Comparison of ENCODE assay signal across 23 cellular contexts in the genomic region with DNA sequence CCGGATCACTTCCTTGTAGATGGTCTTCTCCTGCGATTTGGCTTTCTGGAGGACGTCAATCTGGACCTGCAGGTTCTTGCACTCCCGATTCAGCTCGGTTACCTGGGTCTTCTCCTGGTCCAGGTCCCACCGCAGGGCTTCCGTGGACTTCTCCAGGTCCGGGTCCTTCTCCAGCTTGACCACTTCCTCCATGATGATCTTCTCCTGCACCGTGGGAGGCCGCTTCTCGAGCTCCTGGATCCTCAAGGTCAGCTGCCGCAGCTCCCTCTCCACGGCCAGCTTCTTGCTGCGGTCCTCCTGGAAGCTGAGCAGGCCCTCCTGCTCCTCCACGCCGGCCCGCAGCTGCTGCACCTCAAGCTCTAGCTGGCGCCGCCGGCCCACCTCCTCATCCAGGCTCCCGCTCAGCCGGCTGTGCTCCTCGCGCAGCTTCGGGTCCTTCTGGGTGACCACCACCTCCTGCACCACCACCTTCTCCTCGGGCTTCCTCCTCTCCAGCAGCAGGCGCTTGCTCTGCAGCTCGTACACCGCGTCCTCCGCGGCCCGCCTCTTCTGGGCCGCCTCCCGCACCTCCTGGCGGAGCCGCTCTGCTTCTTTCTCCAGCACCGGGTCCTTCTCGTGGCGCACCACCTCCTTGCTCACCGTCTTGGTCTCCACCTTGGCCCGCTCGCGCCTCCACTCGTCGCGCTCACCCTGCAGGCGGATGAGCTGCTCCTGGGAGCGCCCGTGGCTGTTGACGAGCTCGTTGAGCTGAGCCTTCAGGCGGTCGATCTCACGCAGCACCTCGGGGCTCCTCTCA. TPM values are rescaled to one million over a fixed set of nuclear protein-coding genes. Genes with fewer than 3 reads are reported as not detected.
A peak's percentile ranks its signal among the peaks of the same experiment; 100 is the strongest.
DNase-seq lines count a peak whose midpoint lies in the region; ATAC-seq, FAIRE-seq and TF ChIP-seq lines count a peak whose summit lies in the region.
"Had no signal": no experiment of that assay in that cellular context is flagged by ENCODE, and none has a peak within 500 bp of the region (broad histone marks: within the 10 kb centered on the region; RNA-seq: fewer than 3 reads in every experiment).

No MANE protein-coding gene starts in this region.

- 96% methylated on average over 56 of the region's 56 CpGs for WGBS in HepG2 (ENCODE audit: low lambda C conversion rate)
- WGBS in right lobe of liver (ENCODE audit: insufficient coverage, low coverage, low lambda C conversion rate, missing lambda C conversion rate) = 91% methylated on average over 39 of the region's 56 CpGs
- WGBS in gastroesophageal sphincter (ENCODE audit: low coverage in 1 of 2), 2 donors = 93 to 95% methylated on average over 30 to 38 of the region's 56 CpGs

- H3K4me2 ChIP-seq in HepG2 (ENCODE audit: low read depth, low read length) = no peak overlapping the region

- H3K4me3 ChIP-seq in HepG2 (replicated peaks in 1 of 3; ENCODE audit: insufficient read depth in 1 of 3, low read depth in 2 of 3, low read length in 3 of 3) (no peak overlapping the region), right lobe of liver (no peak overlapping the region), lower lobe of right lung (no peak overlapping the region), gastroesophageal sphincter (no peak overlapping the region)
- H3K4me3 ChIP-seq: GM23248, HAP-1, SJSA1 had no signal

- H3K36me3 ChIP-seq in HepG2 (replicated peaks in 1 of 2; ENCODE audit: control insufficient read depth in 1 of 2, insufficient read depth in 2 of 2, low read length in 2 of 2) (peaks cover 0 to 6% of the 10 kb centered on the region in 2 experiments; a peak in 2 of 5 replicates), right lobe of liver (no peaks in the 10 kb centered on the region), lower lobe of right lung (peaks cover 43% of the 10 kb centered on the region), gastroesophageal sphincter (peaks cover 0 to 3% of the 10 kb centered on the region in 2 donors)
- H3K36me3 ChIP-seq: HAP-1 had no signal

- intact Hi-C loops in HepG2 (cut with micrococcal nuclease; ENCODE audit: unreplicated experiment) = no loop called here
- intact Hi-C loops in right lobe of liver (cut with DNase I) = loop anchor here (5.0 kb wide), 1 partner anchor 102 kb away; no protein-coding TSS in a partner anchor
- intact Hi-C loops in lower lobe of right lung (cut with DNase I) = loop anchor here (10.0 kb wide), 1 partner anchor 104 kb away; the partner anchor contains the start of gene MRPL38

- POLR2A ChIA-PET in HepG2 (lab: Yijun Ruan, JAX) = interaction anchor here (1.4 to 1.5 kb wide), 2 partner anchors 23 to 104 kb away, joined by 4 read pairs; partner anchors contain the start of gene MRPL38

- H3K9me3 ChIP-seq in HepG2 (ENCODE audit: low read length) (no peaks in the 10 kb centered on the region), right lobe of liver (no peaks in the 10 kb centered on the region), lower lobe of right lung (no peaks in the 10 kb centered on the region), gastroesophageal sphincter (no peaks in the 10 kb centered on the region)
- H3K9me3 ChIP-seq: HAP-1, SJSA1 had no signal

- no TSS peak for BruUV-seq in HepG2 (replicated peaks; lab: Mats Ljungman, UMichigan)

- H3K79me2 ChIP-seq in HepG2 (ENCODE audit: insufficient read depth, low read length) = no peaks in the 10 kb centered on the region

- DNase-seq in HepG2 (ENCODE audit: low spot score) = no peak
- no peak for DNase-seq in right lobe of liver
- peak; percentile 41 for DNase-seq in lower lobe of right lung
- DNase-seq: GM23248, IMR-90, MV-4-11, NCI-H1105 treated with DMSO at 0.1 percent for 48 hours, NCI-H2029 treated with DMSO at 0.1 percent for 48 hours, NCI-H226, NCI-H510A treated with DMSO at 0.1 percent for 48 hours, NCI-H748 treated with DMSO at 0.1 percent for 48 hours had no signal

- CTCF ChIA-PET in HepG2 (lab: Yijun Ruan, JAX; ENCODE audit: low intra/inter-chr PET ratio, low total read pairs) = no interaction called here

- no peak for TF ChIP-seq CTCF in HepG2 (CRISPR knock-in tag; IDR thresholded peaks at IDR 0.05)
- TF ChIP-seq CTCF in right lobe of liver (IDR thresholded peaks at IDR 0.05) = no peak
- TF ChIP-seq CTCF in lower lobe of right lung (IDR thresholded peaks at IDR 0.05) = no peak
- no peak for TF ChIP-seq CTCF in gastroesophageal sphincter (IDR thresholded peaks at IDR 0.05)

- in situ Hi-C loops in HepG2 (cut with HindIII; ENCODE audit: extremely low pct_ligation_motif_present, low pct_unique_long_range_greater_than_20kb) = loop anchor here (5.0 kb wide), 2 partner anchors 52 to 102 kb away; no protein-coding TSS in a partner anchor

- no peaks in the 10 kb centered on the region for H4K20me1 ChIP-seq in HepG2 (ENCODE audit: insufficient read depth, low read length)

- no peak for FAIRE-seq in HepG2 (lab: Jason Lieb, UNC)
- FAIRE-seq: G401.6, GM12892, HTR-8/SVneo had no signal

- H3K9ac ChIP-seq in HepG2 (ENCODE audit: insufficient read depth, low read depth, low read length) = no peak overlapping the region
- H3K9ac ChIP-seq: GM23248 had no signal

- no peak for TF ChIP-seq RAD21 in HepG2 (CRISPR knock-in tag; IDR thresholded peaks at IDR 0.05)

- no peak overlapping the region for H3K27ac ChIP-seq in HepG2 (ENCODE audit: extremely low read length, insufficient read depth, low read length)
- H3K27ac ChIP-seq in right lobe of liver = no peak overlapping the region
- no peak overlapping the region for H3K27ac ChIP-seq in lower lobe of right lung
- no peak overlapping the region for H3K27ac ChIP-seq in gastroesophageal sphincter
- H3K27ac ChIP-seq: GM23248, SJSA1 had no signal

- ATAC-seq in HepG2 (no peak), right lobe of liver (no peak), lower lobe of right lung (no peak), HG02884 (IDR thresholded peaks at IDR 0.05; ENCODE audit: unreplicated experiment) (no peak), gastroesophageal sphincter (no peak), HG03025 (IDR thresholded peaks at IDR 0.05; ENCODE audit: low FRiP score, unreplicated experiment) (no peak)
- ATAC-seq: Panc1 had no signal

- H3K4me1 ChIP-seq in HepG2 (ENCODE audit: insufficient read depth, low read length) (peaks cover 24% of the 10 kb centered on the region), right lobe of liver (peaks cover 0 to 11% (median 5%) of the 10 kb centered on the region in 4 donors), lower lobe of right lung (peaks cover 21% of the 10 kb centered on the region), gastroesophageal sphincter (peaks cover 0 to 10% (median 0%) of the 10 kb centered on the region in 3 donors)
- H3K4me1 ChIP-seq: HAP-1 had no signal

- TF ChIP-seq POLR2A in HepG2 (IDR thresholded peaks at IDR 0.05; ENCODE audit: insufficient read depth in 1 of 2, low read depth in 2 of 2, low read length in 2 of 2) (no peak), right lobe of liver (IDR thresholded peaks at IDR 0.05) (no peak), gastroesophageal sphincter (IDR thresholded peaks at IDR 0.05) (no peak)

- no peak for TF ChIP-seq EP300 in HepG2 (IDR thresholded peaks at IDR 0.05; ENCODE audit: low read depth in 2 of 2, low read length in 2 of 2)
- TF ChIP-seq EP300 in HepG2 (CRISPR knock-in tag; IDR thresholded peaks at IDR 0.05; ENCODE audit: borderline replicate concordance) = no peak
- TF ChIP-seq EP300 in gastroesophageal sphincter (IDR thresholded peaks at IDR 0.05) = no peak

- no peak overlapping the region for H2AFZ ChIP-seq in HepG2 (ENCODE audit: low read length)
- H2AFZ ChIP-seq: GM23248 had no signal

- H3K27me3 ChIP-seq in HepG2 (ENCODE audit: control insufficient read depth in 1 of 2, insufficient read depth in 2 of 2, low read length in 2 of 2) = no peaks in the 10 kb centered on the region
- H3K27me3 ChIP-seq in right lobe of liver = no peaks in the 10 kb centered on the region
- no peaks in the 10 kb centered on the region for H3K27me3 ChIP-seq in lower lobe of right lung (ENCODE audit: low read depth)
- H3K27me3 ChIP-seq in gastroesophageal sphincter = no peaks in the 10 kb centered on the region
- H3K27me3 ChIP-seq: SJSA1 had no signal

RNA-seq across cellular contexts. Expression of gene CDK3, which starts 8.2 kb away (rescaled TPM):
- 2.0 and 5.8 TPM in 2 replicates for total RNA-seq in HepG2 (2016; rRNA removed; fragmentation: Illumina TruSeq; extraction: Trizol)
- total RNA-seq in HepG2 (2016; cell fraction: cytosol; rRNA removed; fragmentation: Illumina TruSeq; extraction: Trizol; ENCODE audit: low read depth) = 1.8 and 2.5 TPM in 2 replicates
- 1.6 and 5.0 TPM in 2 replicates for total RNA-seq in HepG2 (2016; cell fraction: insoluble cytoplasmic fraction; rRNA removed; fragmentation: Illumina TruSeq; extraction: Trizol)
- total RNA-seq in HepG2 (2016; cell fraction: membrane; rRNA removed; fragmentation: Illumina TruSeq; extraction: Trizol) = 2.3 TPM in 2 replicates
- total RNA-seq in HepG2 (2016; cell fraction: nucleus; rRNA removed; fragmentation: Illumina TruSeq; extraction: Trizol) = 7.8 and 9.0 TPM in 2 replicates
- polyA plus RNA-seq in HepG2 (2011; rRNA removed) = 11.4 and 18.0 TPM in 2 replicates
- 5.4 and 6.1 TPM in 2 replicates for polyA plus RNA-seq in HepG2 (2011; cell fraction: cytosol; rRNA removed)
- polyA plus RNA-seq in HepG2 (2011; cell fraction: nucleus; rRNA removed) = 90.2 and 107 TPM in 2 replicates
- 10.2 and 11.2 TPM in 2 replicates for polyA plus RNA-seq in HepG2 (2012)
- 0.93 and 1.5 TPM in 2 replicates for polyA plus RNA-seq in HepG2 (2016; cell fraction: cytosol; fragmentation: Illumina TruSeq; extraction: Trizol; ENCODE audit: low read depth)
- polyA plus RNA-seq in HepG2 (2016; cell fraction: insoluble cytoplasmic fraction; fragmentation: Illumina TruSeq; extraction: Trizol; ENCODE audit: low read depth) = 1.1 and 1.4 TPM in 2 replicates
- 1.8 and 2.0 TPM in 2 replicates for polyA plus RNA-seq in HepG2 (2016; cell fraction: membrane; fragmentation: Illumina TruSeq; extraction: Trizol; ENCODE audit: low read depth)
- polyA plus RNA-seq in HepG2 (2016; cell fraction: nucleus; fragmentation: Illumina TruSeq; extraction: Trizol; ENCODE audit: insufficient read depth, low read depth) = 29.8 and 32.4 TPM in 2 replicates
- polyA minus RNA-seq in HepG2 (2011; rRNA and poly(A)+ RNA removed; ENCODE audit: low replicate concordance) = 0.84 and 2.9 TPM in 2 replicates
- polyA minus RNA-seq in HepG2 (2011; cell fraction: cytosol; rRNA and poly(A)+ RNA removed) = 0.62 and 1.3 TPM in 2 replicates
- 4.0 and 7.6 TPM in 2 replicates for polyA minus RNA-seq in HepG2 (2011; cell fraction: nucleus; rRNA and poly(A)+ RNA removed)
- 10 to 100 TPM in 1 of 6 experiments, 1 to 10 TPM in 5; 2.2 to 11.0 (median 3.1) TPM for total RNA-seq in right lobe of liver
- 8.4 TPM for total RNA-seq in lower lobe of right lung
- total RNA-seq in gastroesophageal sphincter = 1 to 10 TPM in 3 of 4 donors, not detected in 1; 1.2 to 5.6 (median 2.3) TPM
- polyA plus RNA-seq: CD14-positive monocyte had no signal

RNA-seq across cellular contexts. Expression of gene EVPL, which starts 18.3 kb away (rescaled TPM):
- total RNA-seq in HepG2 (2016; rRNA removed; fragmentation: Illumina TruSeq; extraction: Trizol) = 3.6 and 8.2 TPM in 2 replicates
- 1.1 and 1.8 TPM in 2 replicates for total RNA-seq in HepG2 (2016; cell fraction: cytosol; rRNA removed; fragmentation: Illumina TruSeq; extraction: Trizol; ENCODE audit: low read depth)
- total RNA-seq in HepG2 (2016; cell fraction: insoluble cytoplasmic fraction; rRNA removed; fragmentation: Illumina TruSeq; extraction: Trizol) = 2.4 and 9.2 TPM in 2 replicates
- 1.1 and 1.4 TPM in 2 replicates for total RNA-seq in HepG2 (2016; cell fraction: membrane; rRNA removed; fragmentation: Illumina TruSeq; extraction: Trizol)
- 8.8 and 9.0 TPM in 2 replicates for total RNA-seq in HepG2 (2016; cell fraction: nucleus; rRNA removed; fragmentation: Illumina TruSeq; extraction: Trizol)
- polyA plus RNA-seq in HepG2 (2011; rRNA removed) = 2.1 and 4.3 TPM in 2 replicates
- 0.99 and 1.4 TPM in 2 replicates for polyA plus RNA-seq in HepG2 (2011; cell fraction: cytosol; rRNA removed)
- 26.0 and 30.5 TPM in 2 replicates for polyA plus RNA-seq in HepG2 (2011; cell fraction: nucleus; rRNA removed)
- polyA plus RNA-seq in HepG2 (2012) = 3.9 and 4.6 TPM in 2 replicates
- 0.88 and 1.3 TPM in 2 replicates for polyA plus RNA-seq in HepG2 (2016; cell fraction: cytosol; fragmentation: Illumina TruSeq; extraction: Trizol; ENCODE audit: low read depth)
- polyA plus RNA-seq in HepG2 (2016; cell fraction: insoluble cytoplasmic fraction; fragmentation: Illumina TruSeq; extraction: Trizol; ENCODE audit: low read depth) = 2.9 and 4.4 TPM in 2 replicates
- 1.0 and 1.6 TPM in 2 replicates for polyA plus RNA-seq in HepG2 (2016; cell fraction: membrane; fragmentation: Illumina TruSeq; extraction: Trizol; ENCODE audit: low read depth)
- 26.6 and 28.0 TPM in 2 replicates for polyA plus RNA-seq in HepG2 (2016; cell fraction: nucleus; fragmentation: Illumina TruSeq; extraction: Trizol; ENCODE audit: insufficient read depth, low read depth)
- 3.4 and 3.8 TPM in 2 replicates for polyA minus RNA-seq in HepG2 (2011; rRNA and poly(A)+ RNA removed; ENCODE audit: low replicate concordance)
- 3.0 TPM in 2 replicates for polyA minus RNA-seq in HepG2 (2011; cell fraction: cytosol; rRNA and poly(A)+ RNA removed)
- 4.9 and 7.6 TPM in 2 replicates for polyA minus RNA-seq in HepG2 (2011; cell fraction: nucleus; rRNA and poly(A)+ RNA removed)
- total RNA-seq in right lobe of liver = under 1 TPM in 1 of 6 experiments, not detected in 5; 0.62 TPM
- 36.8 TPM for total RNA-seq in lower lobe of right lung
- total RNA-seq in gastroesophageal sphincter = 1 to 10 TPM; 1.3 to 6.1 (median 3.1) TPM
- total RNA-seq: A172, GM23248, IMR-90, SJSA1 had no signal
- polyA plus RNA-seq: AG04450, CD14-positive monocyte, GM23248, IMR-90 had no signal

RNA-seq across cellular contexts. Expression of gene TEN1, which starts 29.8 kb away (rescaled TPM):
- 14.7 and 18.0 TPM in 2 replicates for total RNA-seq in HepG2 (2016; rRNA removed; fragmentation: Illumina TruSeq; extraction: Trizol)
- 26.3 and 36.8 TPM in 2 replicates for total RNA-seq in HepG2 (2016; cell fraction: cytosol; rRNA removed; fragmentation: Illumina TruSeq; extraction: Trizol; ENCODE audit: low read depth)
- total RNA-seq in HepG2 (2016; cell fraction: insoluble cytoplasmic fraction; rRNA removed; fragmentation: Illumina TruSeq; extraction: Trizol) = 13.8 and 19.0 TPM in 2 replicates
- total RNA-seq in HepG2 (2016; cell fraction: membrane; rRNA removed; fragmentation: Illumina TruSeq; extraction: Trizol) = 38.9 and 47.5 TPM in 2 replicates
- 9.0 and 10.9 TPM in 2 replicates for total RNA-seq in HepG2 (2016; cell fraction: nucleus; rRNA removed; fragmentation: Illumina TruSeq; extraction: Trizol)
- 21.3 and 29.4 TPM in 2 replicates for polyA plus RNA-seq in HepG2 (2011; rRNA removed)
- polyA plus RNA-seq in HepG2 (2011; cell fraction: cytosol; rRNA removed) = 20.7 and 26.7 TPM in 2 replicates
- polyA plus RNA-seq in HepG2 (2011; cell fraction: nucleus; rRNA removed) = 68.4 and 69.7 TPM in 2 replicates
- 17.2 and 19.1 TPM in 2 replicates for polyA plus RNA-seq in HepG2 (2012)
- polyA plus RNA-seq in HepG2 (2016; cell fraction: cytosol; fragmentation: Illumina TruSeq; extraction: Trizol; ENCODE audit: low read depth) = 36.8 and 50.4 TPM in 2 replicates
- polyA plus RNA-seq in HepG2 (2016; cell fraction: insoluble cytoplasmic fraction; fragmentation: Illumina TruSeq; extraction: Trizol; ENCODE audit: low read depth) = 17.0 and 17.1 TPM in 2 replicates
- 37.6 and 44.5 TPM in 2 replicates for polyA plus RNA-seq in HepG2 (2016; cell fraction: membrane; fragmentation: Illumina TruSeq; extraction: Trizol; ENCODE audit: low read depth)
- 23.5 and 24.6 TPM in 2 replicates for polyA plus RNA-seq in HepG2 (2016; cell fraction: nucleus; fragmentation: Illumina TruSeq; extraction: Trizol; ENCODE audit: insufficient read depth, low read depth)
- 12.3 and 13.2 TPM in 2 replicates for polyA minus RNA-seq in HepG2 (2011; rRNA and poly(A)+ RNA removed; ENCODE audit: low replicate concordance)
- polyA minus RNA-seq in HepG2 (2011; cell fraction: cytosol; rRNA and poly(A)+ RNA removed) = 3.3 and 7.8 TPM in 2 replicates
- 6.5 and 7.1 TPM in 2 replicates for polyA minus RNA-seq in HepG2 (2011; cell fraction: nucleus; rRNA and poly(A)+ RNA removed)
- total RNA-seq in right lobe of liver = 10 to 100 TPM in 5 of 6 experiments, 1 to 10 TPM in 1; 6.9 to 25.2 (median 14.1) TPM
- total RNA-seq in lower lobe of right lung = 14.6 TPM
- total RNA-seq in gastroesophageal sphincter = 10 to 100 TPM in 1 of 4 donors, 1 to 10 TPM in 3; 6.7 to 12.8 (median 7.9) TPM

RNA-seq across cellular contexts. Expression of gene ACOX1, which starts 29.9 kb away (rescaled TPM):
- total RNA-seq in HepG2 (2016; rRNA removed; fragmentation: Illumina TruSeq; extraction: Trizol) (120 and 156 TPM in 2 replicates), right lobe of liver (100 to 1,000 TPM; 112 to 202 (median 190) TPM), lower lobe of right lung (67.1 TPM), gastroesophageal sphincter (10 to 100 TPM; 45.9 to 63.4 (median 54.2) TPM)
- 10.7 and 14.1 TPM in 2 replicates for total RNA-seq in HepG2 (2016; cell fraction: cytosol; rRNA removed; fragmentation: Illumina TruSeq; extraction: Trizol; ENCODE audit: low read depth)
- total RNA-seq in HepG2 (2016; cell fraction: insoluble cytoplasmic fraction; rRNA removed; fragmentation: Illumina TruSeq; extraction: Trizol) = 117 and 150 TPM in 2 replicates
- 29.9 and 30.7 TPM in 2 replicates for total RNA-seq in HepG2 (2016; cell fraction: membrane; rRNA removed; fragmentation: Illumina TruSeq; extraction: Trizol)
- total RNA-seq in HepG2 (2016; cell fraction: nucleus; rRNA removed; fragmentation: Illumina TruSeq; extraction: Trizol) = 86.5 and 102 TPM in 2 replicates
- 84.2 and 86.4 TPM in 2 replicates for polyA plus RNA-seq in HepG2 (2011; rRNA removed)
- polyA plus RNA-seq in HepG2 (2011; cell fraction: cytosol; rRNA removed) = 56.8 and 64.7 TPM in 2 replicates
- polyA plus RNA-seq in HepG2 (2011; cell fraction: nucleus; rRNA removed) = 77.2 and 84.5 TPM in 2 replicates
- polyA plus RNA-seq in HepG2 (2012) = 59.6 and 89.0 TPM in 2 replicates
- 5.3 and 5.6 TPM in 2 replicates for polyA plus RNA-seq in HepG2 (2016; cell fraction: cytosol; fragmentation: Illumina TruSeq; extraction: Trizol; ENCODE audit: low read depth)
- polyA plus RNA-seq in HepG2 (2016; cell fraction: insoluble cytoplasmic fraction; fragmentation: Illumina TruSeq; extraction: Trizol; ENCODE audit: low read depth) = 71.5 and 71.7 TPM in 2 replicates
- 8.6 and 11.1 TPM in 2 replicates for polyA plus RNA-seq in HepG2 (2016; cell fraction: membrane; fragmentation: Illumina TruSeq; extraction: Trizol; ENCODE audit: low read depth)
- 66.2 and 73.5 TPM in 2 replicates for polyA plus RNA-seq in HepG2 (2016; cell fraction: nucleus; fragmentation: Illumina TruSeq; extraction: Trizol; ENCODE audit: insufficient read depth, low read depth)
- 73.6 and 303 TPM in 2 replicates for polyA minus RNA-seq in HepG2 (2011; rRNA and poly(A)+ RNA removed; ENCODE audit: low replicate concordance)
- polyA minus RNA-seq in HepG2 (2011; cell fraction: cytosol; rRNA and poly(A)+ RNA removed) = 201 and 237 TPM in 2 replicates
- polyA minus RNA-seq in HepG2 (2011; cell fraction: nucleus; rRNA and poly(A)+ RNA removed) = 162 and 215 TPM in 2 replicates
